1 cellular context compared by ENCODE assay signal in the genomic region with DNA sequence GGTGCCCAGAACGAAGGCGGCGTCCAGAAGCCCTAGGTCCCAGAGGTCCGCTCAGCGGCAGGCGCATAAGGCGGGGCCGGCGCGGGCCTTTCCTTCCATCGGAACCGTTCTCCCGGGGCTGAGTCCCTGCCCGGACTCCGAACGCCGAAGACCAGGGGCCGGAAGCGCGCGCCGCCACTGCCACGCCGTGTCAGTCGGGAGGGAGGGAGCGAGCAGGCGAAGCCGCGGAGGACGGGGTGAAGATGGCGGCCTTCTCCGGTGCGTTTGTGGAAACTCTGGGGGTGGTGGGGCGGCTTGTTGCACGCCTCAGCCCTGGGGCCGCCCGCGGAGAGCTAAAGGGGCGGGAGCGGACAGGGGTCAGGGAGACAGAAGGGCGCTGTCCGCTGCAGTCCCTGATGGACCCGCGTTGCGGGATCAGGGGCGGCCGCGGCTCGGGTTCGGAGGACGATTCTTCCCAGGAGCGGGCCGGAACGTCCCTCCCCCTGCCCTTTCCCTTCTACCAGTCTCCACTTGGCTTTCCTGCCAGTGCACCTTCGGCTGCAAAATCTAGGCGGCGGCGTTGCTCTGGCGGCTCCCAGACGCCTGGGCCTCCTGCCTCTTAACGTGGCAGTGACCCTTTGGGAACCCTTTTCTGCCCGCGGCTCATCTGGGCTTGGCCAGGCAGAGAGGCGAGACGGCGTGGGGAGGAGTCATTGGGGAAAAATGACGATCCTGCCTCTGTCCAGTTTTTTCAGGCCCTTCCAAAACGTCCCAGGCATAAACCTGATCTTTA.
TF ChIP-seq lines count a peak whose summit lies in the region.

Gene DDX1, plus strand, starts transcription at position 177 of the 772 bp plus-strand sequence. Its CDS starts 66 bp downstream, at position 243.

TF ChIP-seq in HepG2, 621 proteins besides CTCF, POLR2A, EP300 and RAD21 (continued from another document and continues in another):
- TF ChIP-seq ZNF878 (CRISPR knock-in tag; IDR thresholded peaks at IDR 0.05) (peak; percentile 97), ZNF713 (CRISPR knock-in tag; IDR thresholded peaks at IDR 0.05) (peak; percentile 92), MXD1 (CRISPR knock-in tag; IDR thresholded peaks at IDR 0.05) (peak; percentile 97), HNRNPLL (IDR thresholded peaks at IDR 0.05; ENCODE audit: low read depth, low read length, poor library complexity, severe bottlenecking) (peak; percentile 88), KDM4B (CRISPR knock-in tag; IDR thresholded peaks at IDR 0.05) (peak; percentile 99), STAT5B (CRISPR knock-in tag; IDR thresholded peaks at IDR 0.05) (peak; percentile 62; the same call in 1 of the 2 replicates), ZNF704 (CRISPR knock-in tag; IDR thresholded peaks at IDR 0.05; ENCODE audit: borderline replicate concordance) (peak; percentile 95), TFDP2 (CRISPR knock-in tag; IDR thresholded peaks at IDR 0.05) (peak; percentile 95), POGK (CRISPR knock-in tag; conservative IDR thresholded peaks at IDR 0.05) (peak; percentile 99), KLF9 (CRISPR knock-in tag; IDR thresholded peaks at IDR 0.05; ENCODE audit: low read depth) (peak; percentile 77; the same call in 1 of the 2 replicates), ZXDC (CRISPR knock-in tag; IDR thresholded peaks at IDR 0.05) (peak; percentile 98), HOXD1 (CRISPR knock-in tag; IDR thresholded peaks at IDR 0.05) (peak; percentile 95), PTBP1 (IDR thresholded peaks at IDR 0.05; ENCODE audit: low read depth, low read length, poor library complexity, severe bottlenecking) (no peak), SP5 (CRISPR knock-in tag; IDR thresholded peaks at IDR 0.05; ENCODE audit: borderline replicate concordance, low read depth) (peak; percentile 60), ZNF784 (CRISPR knock-in tag; IDR thresholded peaks at IDR 0.05; ENCODE audit: borderline replicate concordance) (peak; percentile 95; the same call in 1 of the 2 replicates), PLRG1 (conservative IDR thresholded peaks at IDR 0.05) (no peak), ZNF644 (CRISPR knock-in tag; IDR thresholded peaks at IDR 0.05; ENCODE audit: low read depth) (peak; percentile 86), ZNF121 (CRISPR knock-in tag; IDR thresholded peaks at IDR 0.05) (peak; percentile 75; the same call in 1 of the 2 replicates), ZNF292 (CRISPR knock-in tag; IDR thresholded peaks at IDR 0.05; ENCODE audit: borderline replicate concordance, low read depth) (peak; percentile 95), TOPORS (CRISPR knock-in tag; IDR thresholded peaks at IDR 0.05) (peak; percentile 88; the same call in 1 of the 2 replicates), ZFY (CRISPR knock-in tag; IDR thresholded peaks at IDR 0.05) (peak; percentile 96), MTA1 (CRISPR knock-in tag; IDR thresholded peaks at IDR 0.05; ENCODE audit: borderline replicate concordance) (peak; percentile 90), NKX3-1 (CRISPR knock-in tag; IDR thresholded peaks at IDR 0.05) (peak; percentile 96), HOXA9 (CRISPR knock-in tag; IDR thresholded peaks at IDR 0.05; ENCODE audit: borderline replicate concordance) (peak; percentile 97), ATAD3A (CRISPR knock-in tag; IDR thresholded peaks at IDR 0.05) (0 out of 2 replicates have a peak, but pooled peaks have one; percentile 58), ZNF687 (CRISPR knock-in tag; IDR thresholded peaks at IDR 0.05) (peak; percentile 99), NBN (conservative IDR thresholded peaks at IDR 0.05) (no peak), HDAC6 (IDR thresholded peaks at IDR 0.05; ENCODE audit: low read depth, low read length) (no peak), AGO1 (IDR thresholded peaks at IDR 0.05; ENCODE audit: low read depth, low read length, poor library complexity, severe bottlenecking) (peak; percentile 71), ZNF549 (CRISPR knock-in tag; IDR thresholded peaks at IDR 0.05) (0 out of 2 replicates have a peak, but pooled peaks have one; percentile 80), TBL1XR1 (IDR thresholded peaks at IDR 0.05; ENCODE audit: borderline replicate concordance, low read length, partially characterized antibody) (peak; percentile 76), BCL6 (CRISPR knock-in tag; IDR thresholded peaks at IDR 0.05) (peak; percentile 88), ZNF354B (CRISPR knock-in tag; IDR thresholded peaks at IDR 0.05) (no peak)
- TF ChIP-seq, protein P1, sequence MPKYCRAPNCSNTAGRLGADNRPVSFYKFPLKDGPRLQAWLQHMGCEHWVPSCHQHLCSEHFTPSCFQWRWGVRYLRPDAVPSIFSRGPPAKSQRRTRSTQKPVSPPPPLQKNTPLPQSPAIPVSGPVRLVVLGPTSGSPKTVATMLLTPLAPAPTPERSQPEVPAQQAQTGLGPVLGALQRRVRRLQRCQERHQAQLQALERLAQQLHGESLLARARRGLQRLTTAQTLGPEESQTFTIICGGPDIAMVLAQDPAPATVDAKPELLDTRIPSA (CRISPR knock-in tag; IDR thresholded peaks at IDR 0.05; ENCODE audit: borderline replicate concordance) = peak; percentile 63; the same call in 1 of the 2 replicates
- TF ChIP-seq, protein P2, sequence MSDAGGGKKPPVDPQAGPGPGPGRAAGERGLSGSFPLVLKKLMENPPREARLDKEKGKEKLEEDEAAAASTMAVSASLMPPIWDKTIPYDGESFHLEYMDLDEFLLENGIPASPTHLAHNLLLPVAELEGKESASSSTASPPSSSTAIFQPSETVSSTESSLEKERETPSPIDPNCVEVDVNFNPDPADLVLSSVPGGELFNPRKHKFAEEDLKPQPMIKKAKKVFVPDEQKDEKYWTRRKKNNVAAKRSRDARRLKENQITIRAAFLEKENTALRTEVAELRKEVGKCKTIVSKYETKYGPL (CRISPR knock-in tag; IDR thresholded peaks at IDR 0.05) = peak; percentile 87
- TF ChIP-seq, protein P3, sequence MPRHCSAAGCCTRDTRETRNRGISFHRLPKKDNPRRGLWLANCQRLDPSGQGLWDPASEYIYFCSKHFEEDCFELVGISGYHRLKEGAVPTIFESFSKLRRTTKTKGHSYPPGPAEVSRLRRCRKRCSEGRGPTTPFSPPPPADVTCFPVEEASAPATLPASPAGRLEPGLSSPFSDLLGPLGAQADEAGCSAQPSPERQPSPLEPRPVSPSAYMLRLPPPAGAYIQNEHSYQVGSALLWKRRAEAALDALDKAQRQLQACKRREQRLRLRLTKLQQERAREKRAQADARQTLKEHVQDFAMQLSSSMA (CRISPR knock-in tag; IDR thresholded peaks at IDR 0.05) = peak; percentile 97
- TF ChIP-seq, protein P4, sequence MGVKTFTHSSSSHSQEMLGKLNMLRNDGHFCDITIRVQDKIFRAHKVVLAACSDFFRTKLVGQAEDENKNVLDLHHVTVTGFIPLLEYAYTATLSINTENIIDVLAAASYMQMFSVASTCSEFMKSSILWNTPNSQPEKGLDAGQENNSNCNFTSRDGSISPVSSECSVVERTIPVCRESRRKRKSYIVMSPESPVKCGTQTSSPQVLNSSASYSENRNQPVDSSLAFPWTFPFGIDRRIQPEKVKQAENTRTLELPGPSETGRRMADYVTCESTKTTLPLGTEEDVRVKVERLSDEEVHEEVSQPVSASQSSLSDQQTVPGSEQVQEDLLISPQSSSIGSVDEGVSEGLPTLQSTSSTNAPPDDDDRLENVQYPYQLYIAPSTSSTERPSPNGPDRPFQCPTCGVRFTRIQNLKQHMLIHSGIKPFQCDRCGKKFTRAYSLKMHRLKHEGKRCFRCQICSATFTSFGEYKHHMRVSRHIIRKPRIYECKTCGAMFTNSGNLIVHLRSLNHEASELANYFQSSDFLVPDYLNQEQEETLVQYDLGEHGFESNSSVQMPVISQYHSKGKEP (CRISPR knock-in tag; IDR thresholded peaks at IDR 0.05) = no peak
- TF ChIP-seq, protein P5, sequence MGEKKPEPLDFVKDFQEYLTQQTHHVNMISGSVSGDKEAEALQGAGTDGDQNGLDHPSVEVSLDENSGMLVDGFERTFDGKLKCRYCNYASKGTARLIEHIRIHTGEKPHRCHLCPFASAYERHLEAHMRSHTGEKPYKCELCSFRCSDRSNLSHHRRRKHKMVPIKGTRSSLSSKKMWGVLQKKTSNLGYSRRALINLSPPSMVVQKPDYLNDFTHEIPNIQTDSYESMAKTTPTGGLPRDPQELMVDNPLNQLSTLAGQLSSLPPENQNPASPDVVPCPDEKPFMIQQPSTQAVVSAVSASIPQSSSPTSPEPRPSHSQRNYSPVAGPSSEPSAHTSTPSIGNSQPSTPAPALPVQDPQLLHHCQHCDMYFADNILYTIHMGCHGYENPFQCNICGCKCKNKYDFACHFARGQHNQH (CRISPR knock-in tag; IDR thresholded peaks at IDR 0.05) = peak; percentile 99
